ENCODE assay signal across 8 cellular contexts in genomic region chr1:53172751-53173498, GRCh38. TPM values are rescaled to one million over a fixed set of nuclear protein-coding genes. Genes with fewer than 3 reads are reported as not detected.
A peak's percentile ranks its signal among the peaks of the same experiment; 100 is the strongest.
DNase-seq lines count a peak whose midpoint lies in the region; ATAC-seq and TF ChIP-seq lines count a peak whose summit lies in the region.

No MANE protein-coding gene starts in this region.

- 24 to 37% methylated on average over 7 of the region's 7 CpGs for WGBS in esophagus squamous epithelium, 2 donors

- H3K4me1 ChIP-seq in esophagus squamous epithelium: peaks cover 0 to 30% (median 0%) of the 10 kb centered on the region in 3 donors

- H3K27me3 Mint-ChIP-seq in type B pancreatic cell: peaks cover 19% of the 10 kb centered on the region

- no peak overlapping the region for H3K27ac Mint-ChIP-seq in type B pancreatic cell

- H3K27me3 ChIP-seq in esophagus squamous epithelium: peaks cover 0 to 4% (median 0%) of the 10 kb centered on the region in 4 donors

- no peak overlapping the region for H3K4me3 Mint-ChIP-seq in type B pancreatic cell

- no peaks in the 10 kb centered on the region for H3K9me3 ChIP-seq in esophagus squamous epithelium

- TF ChIP-seq CTCF in esophagus squamous epithelium (IDR thresholded peaks at IDR 0.05): no peak
- TF ChIP-seq CTCF in type B pancreatic cell (conservative IDR thresholded peaks at IDR 0.05): peak; percentile 23

- DNase-seq in 8988T (peak; percentile 38), NCI-H524 treated with DMSO at 0.1 percent for 48 hours (lab: John Stamatoyannopoulos, UW) (peak; percentile 98), esophagus squamous epithelium (lab: John Stamatoyannopoulos, UW) (no peak), type B pancreatic cell (ENCODE audit: extremely low spot score, unreplicated experiment) (no peak), HPDE6-E6E7 (ENCODE audit: extremely low spot score) (no peak)

- H3K36me3 Mint-ChIP-seq in type B pancreatic cell: no peaks in the 10 kb centered on the region

- ATAC-seq in GM18868 (IDR thresholded peaks at IDR 0.05; ENCODE audit: unreplicated experiment) (peak; percentile 80), HG03439 (IDR thresholded peaks at IDR 0.05; ENCODE audit: unreplicated experiment) (no peak), HG02938 (IDR thresholded peaks at IDR 0.05; ENCODE audit: unreplicated experiment) (no peak)

- H3K36me3 ChIP-seq in esophagus squamous epithelium: no peaks in the 10 kb centered on the region

- H3K4me3 ChIP-seq in esophagus squamous epithelium: no peak overlapping the region

- no peak for TF ChIP-seq POLR2A in esophagus squamous epithelium (IDR thresholded peaks at IDR 0.05)

- peak overlapping the region in 3 of 4 donors; percentile 0 to 47 (median 39) for H3K27ac ChIP-seq in esophagus squamous epithelium

- intact Hi-C loops in esophagus squamous epithelium (cut with DNase I): no loop called here

- H3K9me3 Mint-ChIP-seq in type B pancreatic cell: no peaks in the 10 kb centered on the region

- H3K4me1 Mint-ChIP-seq in type B pancreatic cell (ENCODE audit: unreplicated experiment): peaks cover 25% of the 10 kb centered on the region

RNA-seq across cellular contexts. Expression of gene CPT2, which starts 23.7 kb away (rescaled TPM):
- total RNA-seq in esophagus squamous epithelium: 10 to 100 TPM; 20.0 to 37.3 (median 27.1) TPM
- 26.8 and 28.2 TPM in 2 replicates for total RNA-seq in type B pancreatic cell (ENCODE audit: low replicate concordance)

RNA-seq across cellular contexts. Expression of gene SLC1A7, which starts 30.5 kb away (rescaled TPM):
- total RNA-seq in esophagus squamous epithelium (under 1 TPM in 1 of 4 donors, not detected in 3; 0.57 TPM), type B pancreatic cell (ENCODE audit: low replicate concordance) (not detected in 2 replicates)

RNA-seq across cellular contexts. Expression of gene CZIB, which starts 47.5 kb away (rescaled TPM):
- total RNA-seq in esophagus squamous epithelium (10 to 100 TPM; 18.7 to 42.9 (median 26.0) TPM), type B pancreatic cell (ENCODE audit: low replicate concordance) (36.2 and 72.7 TPM in 2 replicates)

Comparison
In these comparisons a context has a peak if more than half of its experiments do, and no peak if none do; other contexts are left out.
1. DNase-seq: peak in 8988T (single experiment) and NCI-H524 treated with DMSO at 0.1 percent for 48 hours (single experiment); none in esophagus squamous epithelium (single experiment), type B pancreatic cell (single experiment) and HPDE6-E6E7 (single experiment).